Comparison of ENCODE assay signal across 11 cellular contexts in the genomic region with DNA sequence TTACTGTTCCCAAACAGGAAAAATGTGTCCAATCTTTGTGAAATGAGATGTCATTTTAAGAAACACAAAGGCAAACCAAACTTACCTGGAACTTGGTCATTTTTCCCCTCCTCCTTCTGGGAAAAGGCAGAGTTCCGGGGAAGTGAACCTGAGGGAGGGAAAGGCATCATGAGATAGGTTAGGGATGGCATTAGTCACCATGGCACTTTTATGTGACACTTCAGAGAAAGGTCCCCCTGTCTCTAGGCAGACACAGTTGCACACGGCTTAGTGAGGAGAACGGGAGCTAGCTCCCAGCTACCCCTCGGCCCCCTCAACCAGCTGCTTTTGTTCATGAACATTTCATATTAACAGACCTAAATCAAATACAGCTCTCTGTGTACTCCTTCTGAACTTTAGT. TPM values are rescaled to one million over a fixed set of nuclear protein-coding genes. Genes with fewer than 3 reads are reported as not detected.
DNase-seq lines count a peak whose midpoint lies in the region; ATAC-seq and TF ChIP-seq lines count a peak whose summit lies in the region.
"Had no signal": no experiment of that assay in that cellular context is flagged by ENCODE, and none has a peak within 500 bp of the region (broad histone marks: within the 10 kb centered on the region; RNA-seq: fewer than 3 reads in every experiment).

No MANE protein-coding gene starts in this region.

- peak overlapping the region; percentile 47 for H3K4me3 Mint-ChIP-seq in activated T-cell treated with anti-CD3 and anti-CD28 coated beads, Interleukin-2, amount 50 U/mL, for 4 hours
- peak overlapping the region; percentile 98 for H3K4me3 Mint-ChIP-seq in endothelial cell (ENCODE audit: unreplicated experiment)

- intact Hi-C loops in psoas muscle (cut with DNase I), result loop anchor here in 1 of 2 donors (10.0 kb wide), 2 partner anchors 139 to 249 kb away; partner anchors contain the start of genes ZNF223 and ZNF226

- peak overlapping the region; percentile 89 for H3K4me3 ChIP-seq in NT2/D1 (ENCODE audit: insufficient read length, low read depth)
- peak overlapping the region; percentile 92 for H3K4me3 ChIP-seq in psoas muscle

- no peak overlapping the region for H3K27ac Mint-ChIP-seq in endothelial cell (ENCODE audit: unreplicated experiment)

- WGBS in psoas muscle, 3 donors, result 50 to 61% (median 56%) methylated on average over 4 of the region's 4 CpGs

- H3K4me1 ChIP-seq in NT2/D1 (ENCODE audit: insufficient read depth, insufficient read length), result no peaks in the 10 kb centered on the region
- H3K4me1 ChIP-seq in psoas muscle, result peaks cover 3% of the 10 kb centered on the region

- peaks cover 20% of the 10 kb centered on the region for H3K36me3 ChIP-seq in NT2/D1 (ENCODE audit: insufficient read depth, insufficient read length, low read length)
- peaks cover 6 to 49% of the 10 kb centered on the region in 2 donors for H3K36me3 ChIP-seq in psoas muscle (ENCODE audit: insufficient read depth in 1 of 2, low read depth in 1 of 2)

- no peaks in the 10 kb centered on the region for H3K9me3 ChIP-seq in NT2/D1 (ENCODE audit: insufficient read depth, low read length)
- peaks cover 30% of the 10 kb centered on the region for H3K9me3 ChIP-seq in psoas muscle

- DNase-seq in activated T-cell treated with anti-CD3 and anti-CD28 coated beads, Interleukin-2, amount 50 U/mL, for 4 hours, result no peak
- DNase-seq in activated T-cell treated with anti-CD3 and anti-CD28 coated beads for 4 hours (no peak), NT2/D1 (ENCODE audit: low read depth, low spot score) (no peak), endothelial cell (ENCODE audit: low spot score) (no peak), psoas muscle (no peak), SW480 (ENCODE audit: low spot score) (no peak)
- DNase-seq: C1 segment of cervical spinal cord, SHP77, spleen had no signal

- peaks cover 16% of the 10 kb centered on the region for H3K9me3 Mint-ChIP-seq in activated T-cell treated with anti-CD3 and anti-CD28 coated beads, Interleukin-2, amount 50 U/mL, for 4 hours
- peaks cover 3% of the 10 kb centered on the region for H3K9me3 Mint-ChIP-seq in endothelial cell (ENCODE audit: unreplicated experiment)

- H3K27ac ChIP-seq in psoas muscle, result no peak overlapping the region
- H3K27ac ChIP-seq: spleen had no signal

- TF ChIP-seq CTCF in endothelial cell (IDR thresholded peaks at IDR 0.05; ENCODE audit: unreplicated experiment) (no peak), psoas muscle (IDR thresholded peaks at IDR 0.05) (no peak)

- H3K27me3 ChIP-seq in NT2/D1 (ENCODE audit: insufficient read depth, insufficient read length) (no peaks in the 10 kb centered on the region), psoas muscle (ENCODE audit: insufficient read depth in 3 of 3, low read length in 2 of 3) (no peaks in the 10 kb centered on the region)
- H3K27me3 ChIP-seq: spleen had no signal

- H3K4me1 Mint-ChIP-seq in activated T-cell treated with anti-CD3 and anti-CD28 coated beads, Interleukin-2, amount 50 U/mL, for 4 hours (ENCODE audit: low read depth), result peaks cover 18% of the 10 kb centered on the region
- H3K4me1 Mint-ChIP-seq in endothelial cell (ENCODE audit: unreplicated experiment), result peaks cover 3% of the 10 kb centered on the region

- H3K36me3 Mint-ChIP-seq in activated T-cell treated with anti-CD3 and anti-CD28 coated beads, Interleukin-2, amount 50 U/mL, for 4 hours (ENCODE audit: insufficient read depth), result peaks cover 35% of the 10 kb centered on the region
- peaks cover 18% of the 10 kb centered on the region for H3K36me3 Mint-ChIP-seq in endothelial cell (ENCODE audit: low read depth, unreplicated experiment)

- no peak for ATAC-seq in activated T-cell treated with anti-CD3 and anti-CD28 coated beads, Interleukin-2, amount 50 U/mL, for 4 hours
- ATAC-seq in psoas muscle, result no peak
- ATAC-seq in GM18519 (IDR thresholded peaks at IDR 0.05; ENCODE audit: low FRiP score, unreplicated experiment), result no peak
- no peak for ATAC-seq in GM19455 (IDR thresholded peaks at IDR 0.05; ENCODE audit: unreplicated experiment)

- H3K27me3 Mint-ChIP-seq in activated T-cell treated with anti-CD3 and anti-CD28 coated beads, Interleukin-2, amount 50 U/mL, for 4 hours (ENCODE audit: low read depth), result peaks cover 2% of the 10 kb centered on the region
- H3K27me3 Mint-ChIP-seq in endothelial cell (ENCODE audit: unreplicated experiment), result no peaks in the 10 kb centered on the region

- H3K9ac ChIP-seq in NT2/D1 (ENCODE audit: insufficient read length, low read depth), result peak overlapping the region; percentile 90

RNA-seq across cellular contexts. Expression of gene ZNF235, which starts 1.5 kb away (rescaled TPM):
- total RNA-seq in activated T-cell treated with anti-CD3 and anti-CD28 coated beads, Interleukin-2, amount 50 U/mL, for 4 hours, result 1 to 10 TPM in 2 of 3 donors, under 1 TPM in 1; 0.99 to 2.4 (median 1.6) TPM
- total RNA-seq in endothelial cell (ENCODE audit: unreplicated experiment) (14.9 TPM), psoas muscle (1 to 10 TPM; 1.4 to 2.6 (median 2.1) TPM)
- polyA plus RNA-seq in psoas muscle, result 1 to 10 TPM; 1.1 to 3.2 (median 1.5) TPM

RNA-seq across cellular contexts. Expression of gene ZNF233, which starts 43.6 kb away (rescaled TPM):
- total RNA-seq in activated T-cell treated with anti-CD3 and anti-CD28 coated beads, Interleukin-2, amount 50 U/mL, for 4 hours, result not detected
- 5.5 TPM for total RNA-seq in endothelial cell (ENCODE audit: unreplicated experiment)
- total RNA-seq in psoas muscle, result 1 to 10 TPM in 2 of 4 donors, under 1 TPM in 2; 0.25 to 4.5 (median 1.1) TPM
- polyA plus RNA-seq in psoas muscle, result 1 to 10 TPM in 1 of 3 donors, under 1 TPM in 2; 0.34 to 2.1 (median 0.77) TPM

RNA-seq across cellular contexts. Expression of gene ZNF112, which starts 53.2 kb away (rescaled TPM):
- total RNA-seq in activated T-cell treated with anti-CD3 and anti-CD28 coated beads, Interleukin-2, amount 50 U/mL, for 4 hours, result under 1 TPM in 1 of 3 donors, not detected in 2; 0.53 TPM
- total RNA-seq in endothelial cell (ENCODE audit: unreplicated experiment) (12.3 TPM), psoas muscle (1 to 10 TPM; 1.4 to 4.8 (median 1.7) TPM)
- 1 to 10 TPM in 1 of 3 donors, under 1 TPM in 2; 0.70 to 1.5 (median 0.91) TPM for polyA plus RNA-seq in psoas muscle
